In the genomic region with DNA sequence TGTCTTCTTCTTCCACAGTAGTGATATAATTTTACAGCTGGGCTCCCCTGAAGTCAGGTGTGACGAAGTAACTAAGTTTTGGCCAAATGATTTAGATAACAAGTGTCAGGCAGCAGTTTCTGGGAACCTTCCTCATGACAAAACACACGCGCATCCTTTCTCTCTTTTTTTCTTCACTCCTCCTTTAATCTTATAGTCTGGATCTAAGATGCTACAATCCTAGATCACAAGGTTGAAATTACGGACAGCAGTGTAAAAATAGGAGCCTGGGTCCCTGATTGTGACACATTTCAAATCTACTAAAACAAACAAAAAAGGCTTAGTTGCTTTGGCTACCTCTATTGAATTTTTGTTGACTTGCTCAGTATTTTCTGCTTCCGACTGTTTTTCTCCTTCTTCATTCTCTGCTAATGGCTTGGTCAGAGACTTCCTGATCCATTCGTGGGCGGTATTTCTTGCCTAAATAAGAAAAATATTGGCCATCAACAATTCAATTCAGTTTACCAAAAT, we compare ENCODE assay signal across 24 cellular contexts. TPM values are rescaled to one million over a fixed set of nuclear protein-coding genes. Genes with fewer than 3 reads are reported as not detected.
DNase-seq lines count a peak whose midpoint lies in the region; ATAC-seq, FAIRE-seq and TF ChIP-seq lines count a peak whose summit lies in the region.
"Had no signal": no experiment of that assay in that cellular context is flagged by ENCODE, and none has a peak within 500 bp of the region (broad histone marks: within the 10 kb centered on the region; RNA-seq: fewer than 3 reads in every experiment).

No MANE protein-coding gene starts in this region.

- ATAC-seq in HepG2: no peak
- ATAC-seq: A549; activated CD4-positive, CD25-positive, alpha-beta regulatory T cell treated with anti-CD3 and anti-CD28 coated beads, Interleukin-2, amount 50 U/mL, for 24 hours; natural killer cell; stimulated activated naive B cell treated with anti-CD40 and anti-IgM and Interleukin-4, amounts not matched to agents 10 μg/mL and 1 μg/mL and 100 μg/mL, for 72 hours had no signal

- POLR2A ChIA-PET in HepG2 (lab: Yijun Ruan, JAX): no interaction called here

- H4K20me1 ChIP-seq in HepG2 (ENCODE audit: insufficient read depth, low read length) (no peaks in the 10 kb centered on the region), hepatocyte (ENCODE audit: insufficient read depth, poor library complexity, severe bottlenecking) (no peaks in the 10 kb centered on the region)

- H3K9ac ChIP-seq in liver (ENCODE audit: low read depth in 1 of 2, low read length in 2 of 2) (no peak overlapping the region), HepG2 (ENCODE audit: insufficient read depth, low read depth, low read length) (no peak overlapping the region), kidney (ENCODE audit: low read length in 2 of 2) (no peak overlapping the region), skeletal muscle tissue (ENCODE audit: low read depth in 1 of 3, low read length in 3 of 3) (no peak overlapping the region)

- in situ Hi-C loops in HepG2 (cut with HindIII; ENCODE audit: extremely low pct_ligation_motif_present, low pct_unique_long_range_greater_than_20kb): no loop called here

- TF ChIP-seq POLR2A in HepG2 (IDR thresholded peaks at IDR 0.05; ENCODE audit: insufficient read depth in 1 of 2, low read depth in 2 of 2, low read length in 2 of 2): no peak

- H3K4me3 Mint-ChIP-seq in osteocyte (ENCODE audit: unreplicated experiment): no peak overlapping the region
- H3K4me3 Mint-ChIP-seq: activated CD4-positive, alpha-beta memory T cell treated with anti-CD3 and anti-CD28 coated beads, Interleukin-2, amount 10 ng/mL, durations not matched to agents 7 days and 5 days; B cell; natural killer cell; stimulated activated naive B cell treated with anti-CD40 and anti-IgM and Interleukin-4, amounts not matched to agents 10 μg/mL and 1 μg/mL and 100 μg/mL, for 72 hours had no signal

- H3K36me3 Mint-ChIP-seq in osteocyte (ENCODE audit: unreplicated experiment): peaks cover 20% of the 10 kb centered on the region

- no peaks in the 10 kb centered on the region for H3K4me1 Mint-ChIP-seq in osteocyte (ENCODE audit: unreplicated experiment)
- H3K4me1 Mint-ChIP-seq: activated CD4-positive, alpha-beta memory T cell treated with anti-CD3 and anti-CD28 coated beads, Interleukin-2, amount 10 ng/mL, durations not matched to agents 7 days and 5 days; B cell; natural killer cell; stimulated activated naive B cell treated with anti-CD40 and anti-IgM and Interleukin-4, amounts not matched to agents 10 μg/mL and 1 μg/mL and 100 μg/mL, for 72 hours had no signal

- no peaks in the 10 kb centered on the region for H3K79me2 ChIP-seq in HepG2 (ENCODE audit: insufficient read depth, low read length)
- no peaks in the 10 kb centered on the region for H3K79me2 ChIP-seq in hepatocyte

- H3K4me2 ChIP-seq in HepG2 (ENCODE audit: low read depth, low read length): no peak overlapping the region
- H3K4me2 ChIP-seq in hepatocyte: no peak overlapping the region
- H3K4me2 ChIP-seq: A549 had no signal

- no peak overlapping the region for H2AFZ ChIP-seq in HepG2 (ENCODE audit: low read length)
- H2AFZ ChIP-seq in hepatocyte: no peak overlapping the region

- DNase-seq in HepG2 (ENCODE audit: low spot score) (no peak), kidney (no peak), hepatocyte (ENCODE audit: low spot score) (no peak), dorsolateral prefrontal cortex (no peak), osteocyte (ENCODE audit: extremely low spot score, unreplicated experiment) (no peak), GM19238 (ENCODE audit: insufficient read length, low spot score) (no peak)
- DNase-seq: activated CD4-positive, alpha-beta memory T cell treated with anti-CD3 and anti-CD28 coated beads, Interleukin-2, amount 10 ng/mL, durations not matched to agents 7 days and 5 days; activated effector memory CD4-positive, alpha-beta T cell treated with anti-CD3 and anti-CD28 coated beads, Interleukin-2, amount 50 U/mL, for 16 hours; caudate nucleus; DMS79; GOT3; natural killer cell; NCI-H1105; NCI-H2081; OCI-M1; stimulated activated naive B cell treated with anti-CD40 and anti-IgM and Interleukin-4, amounts not matched to agents 10 μg/mL and 1 μg/mL and 100 μg/mL, for 72 hours had no signal

- WGBS in liver: 87% methylated on average over 7 of the region's 7 CpGs
- 87% methylated on average over 7 of the region's 7 CpGs for WGBS in HepG2 (ENCODE audit: low lambda C conversion rate)
- WGBS in hepatocyte (ENCODE audit: low lambda C conversion rate, missing lambda C conversion rate): 89% methylated on average over 7 of the region's 7 CpGs

- H3K9me3 ChIP-seq in liver (ENCODE audit: control insufficient read depth in 4 of 4, low read length in 3 of 4): no peaks in the 10 kb centered on the region
- no peaks in the 10 kb centered on the region for H3K9me3 ChIP-seq in HepG2 (ENCODE audit: low read length)
- no peaks in the 10 kb centered on the region for H3K9me3 ChIP-seq in kidney (ENCODE audit: control insufficient read depth in 1 of 2, low read length in 2 of 2)
- H3K9me3 ChIP-seq in skeletal muscle tissue (ENCODE audit: control insufficient read depth in 3 of 3, low read length in 3 of 3): no peaks in the 10 kb centered on the region
- H3K9me3 ChIP-seq in hepatocyte (ENCODE audit: low read depth): no peaks in the 10 kb centered on the region
- H3K9me3 ChIP-seq: A549, tibial nerve had no signal

- TF ChIP-seq RAD21 in liver (IDR thresholded peaks at IDR 0.05) (no peak), HepG2 (CRISPR knock-in tag; IDR thresholded peaks at IDR 0.05) (no peak)

- no peak for FAIRE-seq in HepG2 (lab: Jason Lieb, UNC)
- FAIRE-seq in kidney (lab: Jason Lieb, UNC): no peak
- FAIRE-seq: A549, GM12892, keratinocyte had no signal

- TF ChIP-seq CTCF in liver (IDR thresholded peaks at IDR 0.05; ENCODE audit: low read depth, low read length, missing input control) (no peak), HepG2 (CRISPR knock-in tag; IDR thresholded peaks at IDR 0.05) (no peak), kidney (IDR thresholded peaks at IDR 0.05; ENCODE audit: borderline replicate concordance, extremely low read depth, insufficient read depth) (no peak), hepatocyte (IDR thresholded peaks at IDR 0.05; ENCODE audit: poor library complexity) (no peak), dorsolateral prefrontal cortex (IDR thresholded peaks at IDR 0.05 in 54 of 56, conservative IDR thresholded peaks at IDR 0.05 in 2 of 56; ENCODE audit: low read depth in 1 of 56, partially characterized antibody in 56 of 56) (no peak), osteocyte (IDR thresholded peaks at IDR 0.05) (no peak)

- H3K36me3 ChIP-seq in liver (ENCODE audit: control insufficient read depth in 4 of 4, insufficient read depth in 3 of 4, low read depth in 1 of 4, low read length in 3 of 4): peaks cover 2 to 17% (median 6%) of the 10 kb centered on the region in 4 donors
- H3K36me3 ChIP-seq in HepG2 (replicated peaks in 1 of 2; ENCODE audit: control insufficient read depth in 1 of 2, insufficient read depth in 2 of 2, low read length in 2 of 2): no peaks in the 10 kb centered on the region
- H3K36me3 ChIP-seq in kidney (ENCODE audit: control insufficient read depth in 1 of 2, insufficient read depth in 2 of 2, low read length in 2 of 2): peaks cover 4 to 7% of the 10 kb centered on the region in 2 donors
- peaks cover 9 to 10% (median 9%) of the 10 kb centered on the region in 3 donors for H3K36me3 ChIP-seq in skeletal muscle tissue (ENCODE audit: control insufficient read depth in 3 of 3, insufficient read depth in 3 of 3, low read length in 3 of 3)
- H3K36me3 ChIP-seq in hepatocyte (replicated peaks; ENCODE audit: insufficient read depth, low read depth): no peaks in the 10 kb centered on the region

- H3K4me3 ChIP-seq in liver (ENCODE audit: low read depth in 1 of 3, low read length in 3 of 3): no peak overlapping the region
- no peak overlapping the region for H3K4me3 ChIP-seq in HepG2 (replicated peaks in 1 of 3; ENCODE audit: insufficient read depth in 1 of 3, low read depth in 2 of 3, low read length in 3 of 3)
- H3K4me3 ChIP-seq in kidney (ENCODE audit: low read length in 2 of 2): no peak overlapping the region
- H3K4me3 ChIP-seq in skeletal muscle tissue (ENCODE audit: low read length in 3 of 3): no peak overlapping the region
- H3K4me3 ChIP-seq in hepatocyte: no peak overlapping the region
- H3K4me3 ChIP-seq in dorsolateral prefrontal cortex: no peak overlapping the region
- H3K4me3 ChIP-seq: A549, tibial nerve had no signal

- H3K27me3 Mint-ChIP-seq in osteocyte (ENCODE audit: unreplicated experiment): no peaks in the 10 kb centered on the region
- H3K27me3 Mint-ChIP-seq: activated CD4-positive, alpha-beta memory T cell treated with anti-CD3 and anti-CD28 coated beads, Interleukin-2, amount 10 ng/mL, durations not matched to agents 7 days and 5 days; B cell; stimulated activated naive B cell treated with anti-CD40 and anti-IgM and Interleukin-4, amounts not matched to agents 10 μg/mL and 1 μg/mL and 100 μg/mL, for 72 hours had no signal

- peak overlapping the region; percentile 40 to 79 for H3K27ac ChIP-seq in liver (ENCODE audit: low read depth in 1 of 2, low read length in 2 of 2)
- H3K27ac ChIP-seq in HepG2 (ENCODE audit: extremely low read length, insufficient read depth, low read length): no peak overlapping the region
- H3K27ac ChIP-seq in kidney (ENCODE audit: low read depth in 2 of 2, low read length in 2 of 2): peak overlapping the region; percentile 39 to 66
- H3K27ac ChIP-seq in skeletal muscle tissue (ENCODE audit: low read depth, low read length): peak overlapping the region; percentile 81
- H3K27ac ChIP-seq in hepatocyte: no peak overlapping the region
- H3K27ac ChIP-seq in dorsolateral prefrontal cortex: peak overlapping the region in 3 of 59 donors; percentile 13 to 27 (median 24)
- H3K27ac ChIP-seq: A549 had no signal

- intact Hi-C loops in HepG2 (cut with micrococcal nuclease; ENCODE audit: unreplicated experiment): no loop called here
- intact Hi-C loops in kidney (cut with DNase I): no loop called here
- intact Hi-C loops in dorsolateral prefrontal cortex (cut with DNase I): no loop called here

- no peak overlapping the region for H3K27ac Mint-ChIP-seq in osteocyte (ENCODE audit: unreplicated experiment)
- H3K27ac Mint-ChIP-seq: activated CD4-positive, alpha-beta memory T cell treated with anti-CD3 and anti-CD28 coated beads, Interleukin-2, amount 10 ng/mL, durations not matched to agents 7 days and 5 days; B cell; natural killer cell; stimulated activated naive B cell treated with anti-CD40 and anti-IgM and Interleukin-4, amounts not matched to agents 10 μg/mL and 1 μg/mL and 100 μg/mL, for 72 hours had no signal

- TF ChIP-seq EP300 in HepG2 (IDR thresholded peaks at IDR 0.05; ENCODE audit: low read depth in 2 of 2, low read length in 2 of 2) (no peak), HepG2 (CRISPR knock-in tag; IDR thresholded peaks at IDR 0.05; ENCODE audit: borderline replicate concordance) (no peak)

- H3K27me3 ChIP-seq in liver (ENCODE audit: control insufficient read depth in 4 of 4, insufficient read depth in 4 of 4, low read length in 3 of 4) (no peaks in the 10 kb centered on the region), HepG2 (ENCODE audit: control insufficient read depth in 1 of 2, insufficient read depth in 2 of 2, low read length in 2 of 2) (no peaks in the 10 kb centered on the region), skeletal muscle tissue (ENCODE audit: control insufficient read depth in 3 of 3, insufficient read depth in 3 of 3, low read length in 3 of 3) (no peaks in the 10 kb centered on the region), hepatocyte (no peaks in the 10 kb centered on the region), dorsolateral prefrontal cortex (no peaks in the 10 kb centered on the region)
- H3K27me3 ChIP-seq: tibial nerve had no signal

- H3K9me2 ChIP-seq in hepatocyte (replicated peaks; ENCODE audit: insufficient read depth): no peaks in the 10 kb centered on the region

- no peaks in the 10 kb centered on the region for H3K9me3 Mint-ChIP-seq in osteocyte (ENCODE audit: unreplicated experiment)
- H3K9me3 Mint-ChIP-seq: activated CD4-positive, alpha-beta memory T cell treated with anti-CD3 and anti-CD28 coated beads, Interleukin-2, amount 10 ng/mL, durations not matched to agents 7 days and 5 days; natural killer cell had no signal

- no peaks in the 10 kb centered on the region for H3K4me1 ChIP-seq in liver (ENCODE audit: control insufficient read depth in 4 of 4, insufficient read depth in 4 of 4, low read length in 3 of 4)
- H3K4me1 ChIP-seq in HepG2 (ENCODE audit: insufficient read depth, low read length): no peaks in the 10 kb centered on the region
- H3K4me1 ChIP-seq in kidney (ENCODE audit: control insufficient read depth in 1 of 2, insufficient read depth in 1 of 2, low read depth in 1 of 2, low read length in 2 of 2): no peaks in the 10 kb centered on the region
- H3K4me1 ChIP-seq in skeletal muscle tissue (ENCODE audit: control insufficient read depth in 3 of 3, insufficient read depth in 3 of 3, low read length in 3 of 3): peaks cover 0 to 2% (median 0%) of the 10 kb centered on the region in 3 donors
- peaks cover 5% of the 10 kb centered on the region for H3K4me1 ChIP-seq in hepatocyte (ENCODE audit: insufficient read depth)
- H3K4me1 ChIP-seq: A549 had no signal

- no TSS peak for BruUV-seq in HepG2 (replicated peaks; lab: Mats Ljungman, UMichigan)

- CTCF ChIA-PET in HepG2 (lab: Yijun Ruan, JAX; ENCODE audit: low intra/inter-chr PET ratio, low total read pairs): no interaction called here

RNA-seq across cellular contexts. Expression of gene FAM114A2, which starts 36.1 kb away (rescaled TPM):
- total RNA-seq in liver: 10 to 100 TPM; 12.7 to 18.3 TPM
- polyA plus RNA-seq in liver: 10 to 100 TPM in 1 of 2 donors, 1 to 10 TPM in 1; 5.4 to 10.4 TPM
- total RNA-seq in HepG2 (2016; rRNA removed; fragmentation: Illumina TruSeq; extraction: Trizol): 11.4 and 17.4 TPM in 2 replicates
- total RNA-seq in HepG2 (2016; cell fraction: cytosol; rRNA removed; fragmentation: Illumina TruSeq; extraction: Trizol; ENCODE audit: low read depth): 37.9 and 43.5 TPM in 2 replicates
- 13.7 and 19.1 TPM in 2 replicates for total RNA-seq in HepG2 (2016; cell fraction: insoluble cytoplasmic fraction; rRNA removed; fragmentation: Illumina TruSeq; extraction: Trizol)
- total RNA-seq in HepG2 (2016; cell fraction: membrane; rRNA removed; fragmentation: Illumina TruSeq; extraction: Trizol): 12.0 and 12.7 TPM in 2 replicates
- 10.9 and 11.5 TPM in 2 replicates for total RNA-seq in HepG2 (2016; cell fraction: nucleus; rRNA removed; fragmentation: Illumina TruSeq; extraction: Trizol)
- 4.8 and 6.9 TPM in 2 replicates for polyA plus RNA-seq in HepG2 (2011; rRNA removed)
- 2.8 and 4.0 TPM in 2 replicates for polyA plus RNA-seq in HepG2 (2011; cell fraction: cytosol; rRNA removed)
- 5.4 and 6.8 TPM in 2 replicates for polyA plus RNA-seq in HepG2 (2011; cell fraction: nucleus; rRNA removed)
- 6.4 and 6.9 TPM in 2 replicates for polyA plus RNA-seq in HepG2 (2012)
- 2.1 and 3.2 TPM in 2 replicates for polyA plus RNA-seq in HepG2 (2016; cell fraction: cytosol; fragmentation: Illumina TruSeq; extraction: Trizol; ENCODE audit: low read depth)
- polyA plus RNA-seq in HepG2 (2016; cell fraction: insoluble cytoplasmic fraction; fragmentation: Illumina TruSeq; extraction: Trizol; ENCODE audit: low read depth): 13.0 and 14.4 TPM in 2 replicates
- 2.0 and 2.5 TPM in 2 replicates for polyA plus RNA-seq in HepG2 (2016; cell fraction: membrane; fragmentation: Illumina TruSeq; extraction: Trizol; ENCODE audit: low read depth)
- polyA plus RNA-seq in HepG2 (2016; cell fraction: nucleus; fragmentation: Illumina TruSeq; extraction: Trizol; ENCODE audit: insufficient read depth, low read depth): 10.6 and 11.0 TPM in 2 replicates
- 7.4 and 10.9 TPM in 2 replicates for polyA minus RNA-seq in HepG2 (2011; rRNA and poly(A)+ RNA removed; ENCODE audit: low replicate concordance)
- polyA minus RNA-seq in HepG2 (2011; cell fraction: cytosol; rRNA and poly(A)+ RNA removed): 7.2 and 8.1 TPM in 2 replicates
- 15.3 and 18.9 TPM in 2 replicates for polyA minus RNA-seq in HepG2 (2011; cell fraction: nucleus; rRNA and poly(A)+ RNA removed)
- 36.2 TPM for total RNA-seq in kidney
- polyA plus RNA-seq in kidney (ENCODE audit: insufficient read depth, low read depth, low replicate concordance): 12.9 TPM
- total RNA-seq in skeletal muscle tissue: 22.4 TPM
- 19.7 and 22.8 TPM in 2 replicates for total RNA-seq in hepatocyte
- 12.0 and 13.0 TPM in 2 replicates for polyA plus RNA-seq in hepatocyte
- 10 to 100 TPM; 20.0 to 50.8 (median 32.7) TPM for total RNA-seq in dorsolateral prefrontal cortex
- total RNA-seq in osteocyte: 31.0 and 35.6 TPM in 2 replicates

RNA-seq across cellular contexts. Expression of gene MFAP3, which starts 36.2 kb away (rescaled TPM):
- total RNA-seq in liver (10 to 100 TPM; 36.7 to 42.8 TPM), HepG2 (2016; rRNA removed; fragmentation: Illumina TruSeq; extraction: Trizol) (23.7 and 28.3 TPM in 2 replicates), kidney (36.4 TPM), skeletal muscle tissue (69.9 TPM), hepatocyte (65.4 and 82.2 TPM in 2 replicates), dorsolateral prefrontal cortex (10 to 100 TPM; 25.7 to 62.3 (median 41.0) TPM), osteocyte (41.7 and 44.2 TPM in 2 replicates)
- polyA plus RNA-seq in liver (10 to 100 TPM in 1 of 2 donors, 1 to 10 TPM in 1; 2.7 to 10.4 TPM), HepG2 (2011; rRNA removed) (12.1 and 15.0 TPM in 2 replicates), kidney (ENCODE audit: insufficient read depth, low read depth, low replicate concordance) (3.1 TPM), hepatocyte (12.3 and 14.4 TPM in 2 replicates)
- total RNA-seq in HepG2 (2016; cell fraction: cytosol; rRNA removed; fragmentation: Illumina TruSeq; extraction: Trizol; ENCODE audit: low read depth): 4.1 and 4.8 TPM in 2 replicates
- 22.8 and 28.6 TPM in 2 replicates for total RNA-seq in HepG2 (2016; cell fraction: insoluble cytoplasmic fraction; rRNA removed; fragmentation: Illumina TruSeq; extraction: Trizol)
- total RNA-seq in HepG2 (2016; cell fraction: membrane; rRNA removed; fragmentation: Illumina TruSeq; extraction: Trizol): 10.2 and 11.6 TPM in 2 replicates
- 40.4 and 41.7 TPM in 2 replicates for total RNA-seq in HepG2 (2016; cell fraction: nucleus; rRNA removed; fragmentation: Illumina TruSeq; extraction: Trizol)
- 7.6 and 11.8 TPM in 2 replicates for polyA plus RNA-seq in HepG2 (2011; cell fraction: cytosol; rRNA removed)
- 7.7 and 11.7 TPM in 2 replicates for polyA plus RNA-seq in HepG2 (2011; cell fraction: nucleus; rRNA removed)
- polyA plus RNA-seq in HepG2 (2012): 13.2 and 17.6 TPM in 2 replicates
- 0.60 and 0.97 TPM in 2 replicates for polyA plus RNA-seq in HepG2 (2016; cell fraction: cytosol; fragmentation: Illumina TruSeq; extraction: Trizol; ENCODE audit: low read depth)
- polyA plus RNA-seq in HepG2 (2016; cell fraction: insoluble cytoplasmic fraction; fragmentation: Illumina TruSeq; extraction: Trizol; ENCODE audit: low read depth): 8.7 and 8.8 TPM in 2 replicates
- polyA plus RNA-seq in HepG2 (2016; cell fraction: membrane; fragmentation: Illumina TruSeq; extraction: Trizol; ENCODE audit: low read depth): 1.9 and 2.0 TPM in 2 replicates
- 14.7 and 15.0 TPM in 2 replicates for polyA plus RNA-seq in HepG2 (2016; cell fraction: nucleus; fragmentation: Illumina TruSeq; extraction: Trizol; ENCODE audit: insufficient read depth, low read depth)
- polyA minus RNA-seq in HepG2 (2011; rRNA and poly(A)+ RNA removed; ENCODE audit: low replicate concordance): 50.5 and 94.9 TPM in 2 replicates
- polyA minus RNA-seq in HepG2 (2011; cell fraction: cytosol; rRNA and poly(A)+ RNA removed): 28.2 and 37.9 TPM in 2 replicates
- polyA minus RNA-seq in HepG2 (2011; cell fraction: nucleus; rRNA and poly(A)+ RNA removed): 38.4 and 56.7 TPM in 2 replicates

Comparison
In these comparisons a context has a peak if more than half of its experiments do, and no peak if none do; other contexts are left out.
1. H3K27ac ChIP-seq: peak in liver (2 of 2), kidney (2 of 2) and skeletal muscle tissue (single experiment); none in HepG2 (single experiment) and hepatocyte (single experiment).